In the genomic region with DNA sequence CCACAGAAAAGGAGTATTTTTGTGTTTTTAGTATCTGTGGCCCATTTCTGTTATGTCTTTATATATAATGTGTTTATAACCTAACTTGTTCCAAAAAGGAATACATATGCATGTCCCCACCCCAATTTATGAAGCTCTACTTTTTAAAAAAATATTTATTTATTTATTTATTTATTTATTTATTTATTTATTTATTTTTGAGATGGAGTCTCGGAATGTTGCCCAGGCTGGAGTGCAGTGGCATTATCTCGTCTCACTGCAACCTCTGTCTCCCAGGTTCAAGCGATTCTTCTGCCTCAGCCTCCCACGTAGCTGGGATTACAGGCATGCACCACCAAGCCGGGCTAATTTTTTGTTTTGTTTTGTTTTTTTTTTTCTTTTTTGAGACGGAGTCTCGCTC, we compare ENCODE assay signal across 3 cellular contexts. TPM values are rescaled to one million over a fixed set of nuclear protein-coding genes. Genes with fewer than 3 reads are reported as not detected.
DNase-seq lines count a peak whose midpoint lies in the region; ATAC-seq, FAIRE-seq and TF ChIP-seq lines count a peak whose summit lies in the region.
"Not testable (repeated sequence)": the region's sequence is repeated elsewhere in the genome, so short reads cannot be mapped to it uniquely, and the experiment has no call there.

No MANE protein-coding gene starts in this region.

- H3K9me3 ChIP-seq in A549; HEK293 (ENCODE audit: control insufficient read depth, insufficient read depth, low read depth, low read length): not testable (repeated sequence)

- not testable (repeated sequence) for FAIRE-seq in A549 (lab: Jason Lieb, UNC)
- peak; percentile 39 for FAIRE-seq in G401.6 (lab: Jason Lieb, UNC)

- CTCF ChIA-PET in A549 (lab: Yijun Ruan, JAX) = not testable (repeated sequence)
- CTCF ChIA-PET in HEK293 (lab: Yijun Ruan, JAX) = interaction anchor here (0.6 to 0.8 kb wide), 4 partner anchors 10 to 43 kb away, joined by 3 to 4 read pairs (median 3); no protein-coding TSS in a partner anchor

- H3K4me1 ChIP-seq in A549 = not testable (repeated sequence)
- H3K4me1 ChIP-seq in HEK293 (ENCODE audit: control insufficient read depth, insufficient read depth, low read length) = peaks cover 17% of the 10 kb centered on the region

- not testable (repeated sequence) for H3K4me2 ChIP-seq in A549

- not testable (repeated sequence) for ATAC-seq in A549

- H3K27ac ChIP-seq in A549; HEK293 (ENCODE audit: extremely low read depth, low read depth, low read length): not testable (repeated sequence)

- WGBS in A549 (ENCODE audit: missing lambda C conversion rate) = 95% methylated on average over 6 of the region's 7 CpGs

- not testable (repeated sequence) for TF ChIP-seq CTCF in A549 (IDR thresholded peaks at IDR 0.05); HEK293 (tag by site-specific recombination; IDR thresholded peaks at IDR 0.05)

- not testable (repeated sequence) for TF ChIP-seq POLR2A in A549 (IDR thresholded peaks at IDR 0.05; ENCODE audit: low read length)

- H3K4me3 ChIP-seq in A549; HEK293 (ENCODE audit: low read depth, low read length): not testable (repeated sequence)

- not testable (repeated sequence) for H3K36me3 ChIP-seq in HEK293 (ENCODE audit: control insufficient read depth in 2 of 2, insufficient read depth in 1 of 2, low read length in 2 of 2)

- not testable (repeated sequence) for TF ChIP-seq RAD21 in A549 (conservative IDR thresholded peaks at IDR 0.05 in 1 of 2, IDR thresholded peaks at IDR 0.05 in 1 of 2)

- DNase-seq in A549 (ENCODE audit: low read depth in 1 of 2, low spot score in 1 of 2) = not testable (repeated sequence)

- not testable (repeated sequence) for TF ChIP-seq EP300 in A549 (IDR thresholded peaks at IDR 0.05)

- POLR2A ChIA-PET in A549 (lab: Yijun Ruan, JAX) = not testable (repeated sequence)
- POLR2A ChIA-PET in HEK293 (lab: Yijun Ruan, JAX) = interaction anchor here (0.6 to 1.2 kb wide), 3 partner anchors 11 to 81 kb away, joined by 4 to 7 read pairs (median 5); partner anchors contain the start of gene SYNJ1

TF ChIP-seq in A549, 52 proteins besides CTCF, POLR2A, EP300 and RAD21:
- TF ChIP-seq ZC3H11A (IDR thresholded peaks at IDR 0.05) = peak; percentile 58

TF ChIP-seq in HEK293, 187 proteins besides CTCF, POLR2A, EP300 and RAD21 (continues in another document):
- TF ChIP-seq, protein P1, sequence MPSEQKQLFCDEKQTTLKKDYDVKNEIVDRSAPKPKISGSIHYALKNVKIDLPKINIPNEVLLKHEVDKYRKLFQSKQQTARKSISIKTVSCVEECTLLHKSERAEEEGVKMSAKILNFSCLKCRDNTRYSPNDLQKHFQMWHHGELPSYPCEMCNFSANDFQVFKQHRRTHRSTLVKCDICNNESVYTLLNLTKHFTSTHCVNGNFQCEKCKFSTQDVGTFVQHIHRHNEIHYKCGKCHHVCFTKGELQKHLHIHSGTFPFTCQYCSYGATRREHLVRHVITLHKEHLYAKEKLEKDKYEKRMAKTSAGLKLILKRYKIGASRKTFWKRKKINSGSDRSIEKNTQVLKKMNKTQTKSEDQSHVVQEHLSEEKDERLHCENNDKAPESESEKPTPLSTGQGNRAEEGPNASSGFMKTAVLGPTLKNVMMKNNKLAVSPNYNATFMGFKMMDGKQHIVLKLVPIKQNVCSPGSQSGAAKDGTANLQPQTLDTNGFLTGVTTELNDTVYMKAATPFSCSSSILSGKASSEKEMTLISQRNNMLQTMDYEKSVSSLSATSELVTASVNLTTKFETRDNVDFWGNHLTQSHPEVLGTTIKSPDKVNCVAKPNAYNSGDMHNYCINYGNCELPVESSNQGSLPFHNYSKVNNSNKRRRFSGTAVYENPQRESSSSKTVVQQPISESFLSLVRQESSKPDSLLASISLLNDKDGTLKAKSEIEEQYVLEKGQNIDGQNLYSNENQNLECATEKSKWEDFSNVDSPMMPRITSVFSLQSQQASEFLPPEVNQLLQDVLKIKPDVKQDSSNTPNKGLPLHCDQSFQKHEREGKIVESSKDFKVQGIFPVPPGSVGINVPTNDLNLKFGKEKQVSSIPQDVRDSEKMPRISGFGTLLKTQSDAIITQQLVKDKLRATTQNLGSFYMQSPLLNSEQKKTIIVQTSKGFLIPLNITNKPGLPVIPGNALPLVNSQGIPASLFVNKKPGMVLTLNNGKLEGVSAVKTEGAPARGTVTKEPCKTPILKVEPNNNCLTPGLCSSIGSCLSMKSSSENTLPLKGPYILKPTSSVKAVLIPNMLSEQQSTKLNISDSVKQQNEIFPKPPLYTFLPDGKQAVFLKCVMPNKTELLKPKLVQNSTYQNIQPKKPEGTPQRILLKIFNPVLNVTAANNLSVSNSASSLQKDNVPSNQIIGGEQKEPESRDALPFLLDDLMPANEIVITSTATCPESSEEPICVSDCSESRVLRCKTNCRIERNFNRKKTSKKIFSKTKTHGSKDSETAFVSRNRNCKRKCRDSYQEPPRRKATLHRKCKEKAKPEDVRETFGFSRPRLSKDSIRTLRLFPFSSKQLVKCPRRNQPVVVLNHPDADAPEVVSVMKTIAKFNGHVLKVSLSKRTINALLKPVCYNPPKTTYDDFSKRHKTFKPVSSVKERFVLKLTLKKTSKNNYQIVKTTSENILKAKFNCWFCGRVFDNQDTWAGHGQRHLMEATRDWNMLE (tag by site-specific recombination; conservative IDR thresholded peaks at IDR 0.05; ENCODE audit: low read depth) = peak; percentile 98
- TF ChIP-seq ZNF341 (tag by site-specific recombination; IDR thresholded peaks at IDR 0.05; ENCODE audit: low read depth) (peak; percentile 29; the same call in 1 of the 2 replicates), ZNF558 (tag by site-specific recombination; IDR thresholded peaks at IDR 0.05) (peak; percentile 80), ZNF639 (tag by site-specific recombination; IDR thresholded peaks at IDR 0.05) (peak; percentile 78), REST (tag by site-specific recombination; IDR thresholded peaks at IDR 0.05) (peak; percentile 80), ZNF580 (tag by site-specific recombination; IDR thresholded peaks at IDR 0.05) (peak; percentile 64; the same call in 1 of the 2 replicates), ZNF292 (tag by site-specific recombination; IDR thresholded peaks at IDR 0.05; ENCODE audit: borderline replicate concordance, low read depth) (peak; percentile 80; the same call in 1 of the 2 replicates), ZNF426 (tag by site-specific recombination; IDR thresholded peaks at IDR 0.05) (peak; percentile 98), ZNF791 (tag by site-specific recombination; IDR thresholded peaks at IDR 0.05) (peak; percentile 63; the same call in 1 of the 2 replicates), ZNF560 (tag by site-specific recombination; IDR thresholded peaks at IDR 0.05; ENCODE audit: borderline replicate concordance) (peak; percentile 70; the same call in 1 of the 2 replicates), ZNF302 (tag by site-specific recombination; IDR thresholded peaks at IDR 0.05; ENCODE audit: low read depth) (0 out of 2 replicates have a peak, but pooled peaks have one; percentile 12), ZNF121 (tag by site-specific recombination; IDR thresholded peaks at IDR 0.05) (peak; percentile 58; the same call in 1 of the 2 replicates)

RNA-seq across cellular contexts. Expression of gene SYNJ1, which starts 32.3 kb away (rescaled TPM):
- 3.6 and 3.8 TPM in 2 replicates for polyA plus RNA-seq in A549 (2011; rRNA removed)
- 2.0 and 2.5 TPM in 2 replicates for polyA plus RNA-seq in A549 (2012; cell fraction: cytosol; rRNA removed)
- polyA plus RNA-seq in A549 (2012; cell fraction: nucleus; rRNA removed) = 3.6 and 5.3 TPM in 2 replicates
- 2.2 to 2.4 TPM (median 2.3 TPM) in 3 replicates for polyA plus RNA-seq in A549 (2017; fragmentation: RNase III; extraction: RNeasy Plus Mini Kit Qiagen cat#74134 plus additional on column Dnase treatment)
- polyA minus RNA-seq in A549 (2011; rRNA and poly(A)+ RNA removed) = 3.3 and 4.8 TPM in 2 replicates
